In genomic region chr9:113955076-113955752, GRCh38 we compare ENCODE assay signal across 12 cellular contexts.
DNase-seq lines count a peak whose midpoint lies in the region; TF ChIP-seq lines count a peak whose summit lies in the region.
"Had no signal": no experiment of that assay in that cellular context is flagged by ENCODE, and none has a peak within 500 bp of the region (broad histone marks: within the 10 kb centered on the region; RNA-seq: fewer than 3 reads in every experiment).

No MANE protein-coding gene starts in this region.

- no peaks in the 10 kb centered on the region for H3K27me3 Mint-ChIP-seq in progenitor cell of endocrine pancreas
- H3K27me3 Mint-ChIP-seq in activated T-helper 1 cell treated with anti-CD3 and anti-CD28 coated beads, Interleukin-12 subunit alpha, Interleukin-12 subunit beta, Interleukin-2, Interleukin-4 antibody, amounts not matched to agents 30 ng/mL and 10 ng/mL and 1 ng/mL, durations not matched to agents 14 hours and 24 hours and 36 hours (ENCODE audit: insufficient read depth), result peaks cover 5% of the 10 kb centered on the region
- H3K27me3 Mint-ChIP-seq: activated B cell treated with CpG ODN at 0.5 μM for 24 hours had no signal

- H3K9ac ChIP-seq in BLaER1 treated with 17β-estradiol and CSF1 and Interleukin-3, amounts not matched to agents 10 nM and 100 nM, result peak overlapping the region; percentile 25 to 81 (median 76); a peak in 20 of 22 replicates

- H3K27me3 ChIP-seq in BLaER1 treated with 17β-estradiol and CSF1 and Interleukin-3, amounts not matched to agents 10 nM and 100 nM, result no peaks in the 10 kb centered on the region

- in situ Hi-C loops in GM13976 (cut with MboI; ENCODE audit: low sequenced_read_pairs, unreplicated experiment), result no loop called here

- TF ChIP-seq CTCF in fibroblast of pulmonary artery (IDR thresholded peaks at IDR 0.05; ENCODE audit: low read length, missing control alignments), result no peak
- TF ChIP-seq CTCF in progenitor cell of endocrine pancreas (IDR thresholded peaks at IDR 0.05; ENCODE audit: unreplicated experiment), result no peak
- no peak for TF ChIP-seq CTCF in GM13976 (IDR thresholded peaks at IDR 0.05; ENCODE audit: borderline replicate concordance, control extremely low read depth, extremely low read depth, insufficient read depth, missing control alignments)

- H3K4me3 Mint-ChIP-seq in progenitor cell of endocrine pancreas (ENCODE audit: low read depth), result no peak overlapping the region
- no peak overlapping the region for H3K4me3 Mint-ChIP-seq in activated T-helper 1 cell treated with anti-CD3 and anti-CD28 coated beads, Interleukin-12 subunit alpha, Interleukin-12 subunit beta, Interleukin-2, Interleukin-4 antibody, amounts not matched to agents 30 ng/mL and 10 ng/mL and 1 ng/mL, durations not matched to agents 14 hours and 24 hours and 36 hours
- H3K4me3 Mint-ChIP-seq: activated B cell treated with CpG ODN at 0.5 μM for 24 hours, GM23338 had no signal

- peak overlapping the region in 7 of 10 experiments; percentile 20 to 53 (median 34); a peak in 12 of 20 replicates for H3K4me3 ChIP-seq in BLaER1 treated with 17β-estradiol and CSF1 and Interleukin-3, amounts not matched to agents 10 nM and 100 nM
- H3K4me3 ChIP-seq in fibroblast of pulmonary artery (replicated peaks; ENCODE audit: low read depth, low read length), result no peak overlapping the region
- H3K4me3 ChIP-seq: GM23338 had no signal

- peak overlapping the region; percentile 65 to 95 (median 89) for H3K4me2 ChIP-seq in BLaER1 treated with 17β-estradiol and CSF1 and Interleukin-3, amounts not matched to agents 10 nM and 100 nM
- H3K4me2 ChIP-seq: GM23338 had no signal

- H3K9me3 Mint-ChIP-seq in progenitor cell of endocrine pancreas (ENCODE audit: low read depth), result no peaks in the 10 kb centered on the region
- H3K9me3 Mint-ChIP-seq in activated T-helper 1 cell treated with anti-CD3 and anti-CD28 coated beads, Interleukin-12 subunit alpha, Interleukin-12 subunit beta, Interleukin-2, Interleukin-4 antibody, amounts not matched to agents 30 ng/mL and 10 ng/mL and 1 ng/mL, durations not matched to agents 14 hours and 24 hours and 36 hours, result no peaks in the 10 kb centered on the region
- H3K9me3 Mint-ChIP-seq: activated B cell treated with CpG ODN at 0.5 μM for 24 hours, GM23338 had no signal

- intact Hi-C loops in activated T-helper 1 cell treated with anti-CD3 and anti-CD28 coated beads, Interleukin-12 subunit alpha, Interleukin-12 subunit beta, Interleukin-2, Interleukin-4 antibody, amounts not matched to agents 30 ng/mL and 10 ng/mL and 1 ng/mL, durations not matched to agents 14 hours and 24 hours and 36 hours (cut with micrococcal nuclease), result no loop called here

- peak overlapping the region; percentile 61 for H3K27ac Mint-ChIP-seq in progenitor cell of endocrine pancreas
- H3K27ac Mint-ChIP-seq in activated T-helper 1 cell treated with anti-CD3 and anti-CD28 coated beads, Interleukin-12 subunit alpha, Interleukin-12 subunit beta, Interleukin-2, Interleukin-4 antibody, amounts not matched to agents 30 ng/mL and 10 ng/mL and 1 ng/mL, durations not matched to agents 14 hours and 24 hours and 36 hours, result no peak overlapping the region
- H3K27ac Mint-ChIP-seq: activated B cell treated with CpG ODN at 0.5 μM for 24 hours, GM23338 had no signal

- DNase-seq in OCI-M1 (lab: John Stamatoyannopoulos, UW), result peak; percentile 39
- DNase-seq in fibroblast of pulmonary artery (ENCODE audit: low read depth), result peak; percentile 82
- DNase-seq in progenitor cell of endocrine pancreas (ENCODE audit: low spot score, unreplicated experiment), result no peak
- no peak for DNase-seq in activated T-helper 1 cell treated with anti-CD3 and anti-CD28 coated beads, Interleukin-12 subunit alpha, Interleukin-12 subunit beta, Interleukin-2, Interleukin-4 antibody, amounts not matched to agents 30 ng/mL and 10 ng/mL and 1 ng/mL, durations not matched to agents 14 hours and 24 hours and 36 hours (ENCODE audit: low spot score)
- no peak for DNase-seq in activated CD4-positive, alpha-beta T cell treated with anti-CD3 and anti-CD28 coated beads, Interleukin-2, amount 50 U/mL, for 48 hours
- no peak for DNase-seq in NCI-H524 treated with DMSO at 0.1 percent for 48 hours (lab: John Stamatoyannopoulos, UW)
- no peak for DNase-seq in GM13976 (ENCODE audit: low spot score)
- DNase-seq: activated B cell treated with CpG ODN at 0.5 μM for 24 hours, activated gamma-delta T cell treated with Interleukin-2 at 50 U/mL for 16 hours, NCI-H1092 treated with DMSO at 0.1 percent for 48 hours had no signal

- peaks cover 0 to 4% (median 0%) of the 10 kb centered on the region in 11 experiments; a peak in 1 of 22 replicates for H4K20me1 ChIP-seq in BLaER1 treated with 17β-estradiol and CSF1 and Interleukin-3, amounts not matched to agents 10 nM and 100 nM

- no peaks in the 10 kb centered on the region; a peak in 1 of 22 replicates for H3K9me3 ChIP-seq in BLaER1 treated with 17β-estradiol and CSF1 and Interleukin-3, amounts not matched to agents 10 nM and 100 nM (replicated peaks in 1 of 11)

- peaks cover 2% of the 10 kb centered on the region for H3K36me3 Mint-ChIP-seq in progenitor cell of endocrine pancreas (ENCODE audit: insufficient read depth)
- H3K36me3 Mint-ChIP-seq in activated T-helper 1 cell treated with anti-CD3 and anti-CD28 coated beads, Interleukin-12 subunit alpha, Interleukin-12 subunit beta, Interleukin-2, Interleukin-4 antibody, amounts not matched to agents 30 ng/mL and 10 ng/mL and 1 ng/mL, durations not matched to agents 14 hours and 24 hours and 36 hours (ENCODE audit: low read depth), result no peaks in the 10 kb centered on the region

- H3K4me1 Mint-ChIP-seq in progenitor cell of endocrine pancreas (ENCODE audit: low read depth), result peaks cover 22% of the 10 kb centered on the region
- H3K4me1 Mint-ChIP-seq in activated T-helper 1 cell treated with anti-CD3 and anti-CD28 coated beads, Interleukin-12 subunit alpha, Interleukin-12 subunit beta, Interleukin-2, Interleukin-4 antibody, amounts not matched to agents 30 ng/mL and 10 ng/mL and 1 ng/mL, durations not matched to agents 14 hours and 24 hours and 36 hours (ENCODE audit: low read depth), result no peaks in the 10 kb centered on the region
- H3K4me1 Mint-ChIP-seq: activated B cell treated with CpG ODN at 0.5 μM for 24 hours had no signal

- peaks cover 51 to 93% (median 82%) of the 10 kb centered on the region in 10 experiments for H3K4me1 ChIP-seq in BLaER1 treated with 17β-estradiol and CSF1 and Interleukin-3, amounts not matched to agents 10 nM and 100 nM

- peaks cover 0 to 35% (median 12%) of the 10 kb centered on the region in 11 experiments; a peak in 14 of 22 replicates for H3K36me3 ChIP-seq in BLaER1 treated with 17β-estradiol and CSF1 and Interleukin-3, amounts not matched to agents 10 nM and 100 nM

- H3K27ac ChIP-seq in BLaER1 treated with 17β-estradiol and CSF1 and Interleukin-3, amounts not matched to agents 10 nM and 100 nM, result peak overlapping the region; percentile 20 to 97 (median 92); a peak in 21 of 22 replicates

Comparison
In these comparisons a context has a peak if more than half of its experiments do, and no peak if none do; other contexts are left out.
1. DNase-seq: peak in OCI-M1 (single experiment) and fibroblast of pulmonary artery (single experiment); none in progenitor cell of endocrine pancreas (single experiment), activated T-helper 1 cell treated with anti-CD3 and anti-CD28 coated beads, Interleukin-12 subunit alpha, Interleukin-12 subunit beta, Interleukin-2, Interleukin-4 antibody, amounts not matched to agents 30 ng/mL and 10 ng/mL and 1 ng/mL, durations not matched to agents 14 hours and 24 hours and 36 hours (single experiment), activated CD4-positive, alpha-beta T cell treated with anti-CD3 and anti-CD28 coated beads, Interleukin-2, amount 50 U/mL, for 48 hours (0 of 2), NCI-H524 treated with DMSO at 0.1 percent for 48 hours (single experiment) and GM13976 (single experiment).